Comparison of ENCODE assay signal across 31 cellular contexts in genomic region chr17:8272421-8272820, GRCh38. TPM values are rescaled to one million over a fixed set of nuclear protein-coding genes. Genes with fewer than 3 reads are reported as not detected.
"Had no signal": no experiment of that assay in that cellular context is flagged by ENCODE, and none has a peak within 500 bp of the region (broad histone marks: within the 10 kb centered on the region; RNA-seq: fewer than 3 reads in every experiment).

No MANE protein-coding gene starts in this region.

- H3K9me3 ChIP-seq: ascending aorta had no signal

- H3K4me1 ChIP-seq: ascending aorta had no signal

- ATAC-seq: activated CD8-positive, alpha-beta memory T cell treated with anti-CD3 and anti-CD28 coated beads, Interleukin-2, amount 10 ng/mL, durations not matched to agents 7 days and 5 days; activated CD8-positive, alpha-beta T cell treated with anti-CD3 and anti-CD28 coated beads, Interleukin-2, amount 10 ng/mL, durations not matched to agents 7 days and 5 days; activated naive CD8-positive, alpha-beta T cell treated with anti-CD3 and anti-CD28 coated beads, Interleukin-2, amount 50 U/mL, for 24 hours had no signal

- DNase-seq: activated B cell treated with CpG ODN at 0.5 μM for 24 hours; activated CD4-positive, alpha-beta memory T cell treated with anti-CD3 and anti-CD28 coated beads, Interleukin-2, amount 10 ng/mL, durations not matched to agents 7 days and 5 days; activated CD4-positive, alpha-beta T cell treated with anti-CD3 and anti-CD28 coated beads for 4 hours; activated CD4-positive, alpha-beta T cell treated with anti-CD3 and anti-CD28 coated beads, Interleukin-2, amount 10 ng/mL, durations not matched to agents 24 days and 14 days; activated CD4-positive, alpha-beta T cell treated with anti-CD3 and anti-CD28 coated beads, Interleukin-2, amount 50 U/mL, for 48 hours; activated CD4-positive, CD25-positive, alpha-beta regulatory T cell treated with anti-CD3 and anti-CD28 coated beads, Interleukin-2, amount 50 U/mL, for 72 hours; activated CD8-positive, alpha-beta memory T cell treated with anti-CD3 and anti-CD28 coated beads for 24 hours; activated CD8-positive, alpha-beta memory T cell treated with anti-CD3 and anti-CD28 coated beads, Interleukin-2, amount 10 ng/mL, durations not matched to agents 7 days and 5 days; activated CD8-positive, alpha-beta memory T cell treated with anti-CD3 and anti-CD28 coated beads, Interleukin-2, amount 50 U/mL, for 48 hours; activated CD8-positive, alpha-beta T cell treated with anti-CD3 and anti-CD28 coated beads, Interleukin-2, amount 10 ng/mL, durations not matched to agents 7 days and 5 days; activated effector memory CD4-positive, alpha-beta T cell treated with Interleukin-2 at 50 U/mL for 16 hours; activated gamma-delta T cell; activated naive CD4-positive, alpha-beta T cell treated with anti-CD3 and anti-CD28 coated beads, Interleukin-2, amount 10 ng/mL, durations not matched to agents 7 days and 5 days; activated naive CD4-positive, alpha-beta T cell treated with Interleukin-2 at 50 U/mL for 16 hours; activated naive CD8-positive, alpha-beta T cell treated with anti-CD3 and anti-CD28 coated beads, Interleukin-2, amount 10 ng/mL, durations not matched to agents 7 days and 5 days; activated naive CD8-positive, alpha-beta T cell treated with anti-CD3 and anti-CD28 coated beads, Interleukin-2, amount 50 U/mL, for 24 hours; activated T-cell treated with anti-CD3 and anti-CD28 coated beads, Interleukin-2, amount 50 U/mL, for 24 hours; activated T-cell treated with anti-CD3 and anti-CD28 coated beads, Interleukin-2, amount 50 U/mL, for 48 hours; amygdala; anterior cingulate cortex; caudate nucleus; cerebellar nuclear complex; T-helper 1 cell; T-helper 2 cell; T-helper 9 cell had no signal

- H3K27me3 ChIP-seq: ascending aorta, cardiac muscle cell had no signal

- H3K27ac ChIP-seq: ascending aorta, cardiac muscle cell, VCaP had no signal

- FAIRE-seq: bronchial epithelial cell, TTC549 had no signal

- H3K4me3 ChIP-seq: ascending aorta, cardiac muscle cell had no signal

RNA-seq across cellular contexts. Expression of gene ARHGEF15, which starts 37.6 kb away (rescaled TPM):
- total RNA-seq: activated B cell treated with CpG ODN at 0.5 μM for 24 hours; activated CD4-positive, alpha-beta memory T cell treated with anti-CD3 and anti-CD28 coated beads, Interleukin-2, amount 10 ng/mL, durations not matched to agents 7 days and 5 days; activated CD4-positive, alpha-beta T cell treated with anti-CD3 and anti-CD28 coated beads, Interleukin-2, amount 10 ng/mL, durations not matched to agents 24 days and 14 days; activated CD8-positive, alpha-beta memory T cell treated with anti-CD3 and anti-CD28 coated beads, Interleukin-2, amount 10 ng/mL, durations not matched to agents 7 days and 5 days; activated CD8-positive, alpha-beta T cell treated with anti-CD3 and anti-CD28 coated beads, Interleukin-2, amount 10 ng/mL, durations not matched to agents 7 days and 5 days; activated naive CD8-positive, alpha-beta T cell treated with anti-CD3 and anti-CD28 coated beads, Interleukin-2, amount 10 ng/mL, durations not matched to agents 7 days and 5 days; activated T-helper 2 cell treated with anti-CD3 and anti-CD28 coated beads, Interferon-gamma antibody, Interleukin-2, Interleukin-4, amounts not matched to agents 10 μg/mL and 5 μg/mL and 100 μg/mL, durations not matched to agents 14 hours and 24 hours and 36 hours; bronchial epithelial cell had no signal
